Comparison of ENCODE assay signal across 18 cellular contexts in the genomic region with DNA sequence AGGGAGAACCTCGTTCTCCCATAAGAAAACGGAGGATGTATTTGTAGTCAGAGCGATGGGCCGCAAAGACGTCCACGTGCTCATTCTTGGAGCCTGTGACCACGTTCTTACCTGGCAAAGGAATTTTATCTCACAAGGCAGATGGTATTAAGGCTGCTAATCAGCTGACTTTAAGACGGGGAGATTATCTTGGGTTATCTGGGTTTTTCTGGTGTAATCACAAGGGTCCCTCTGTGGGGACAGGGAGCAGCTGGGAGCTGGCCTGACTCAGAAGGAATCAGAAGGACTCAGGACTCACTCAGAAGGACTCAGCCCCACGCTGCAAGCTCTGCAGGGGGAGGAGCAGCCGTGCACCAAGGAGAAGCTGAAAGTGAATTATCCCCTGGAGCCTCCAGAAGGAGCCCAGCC. TPM values are rescaled to one million over a fixed set of nuclear protein-coding genes. Genes with fewer than 3 reads are reported as not detected.
DNase-seq lines count a peak whose midpoint lies in the region; ATAC-seq, FAIRE-seq and TF ChIP-seq lines count a peak whose summit lies in the region.
"Had no signal": no experiment of that assay in that cellular context is flagged by ENCODE, and none has a peak within 500 bp of the region (broad histone marks: within the 10 kb centered on the region; RNA-seq: fewer than 3 reads in every experiment).

No MANE protein-coding gene starts in this region.

- H3K9me3 ChIP-seq in right atrium auricular region (peaks cover 0 to 4% of the 10 kb centered on the region in 2 donors), RWPE2 (ENCODE audit: severe bottlenecking) (no peaks in the 10 kb centered on the region), uterus (no peaks in the 10 kb centered on the region)
- H3K9me3 ChIP-seq: HAP-1 had no signal

- no peaks in the 10 kb centered on the region for H3K27me3 Mint-ChIP-seq in memory B cell
- H3K27me3 Mint-ChIP-seq: CD4-positive, alpha-beta memory T cell had no signal

- H3K4me3 ChIP-seq in right atrium auricular region (no peak overlapping the region), RWPE2 (ENCODE audit: severe bottlenecking) (no peak overlapping the region), uterus (no peak overlapping the region)
- H3K4me3 ChIP-seq: HAP-1 had no signal

- no peak for TF ChIP-seq POLR2A in uterus (IDR thresholded peaks at IDR 0.05)

- ATAC-seq in left cardiac atrium (no peak), RWPE2 (ENCODE audit: low read depth) (no peak), memory B cell (ENCODE audit: low read depth) (no peak), GM21526 (IDR thresholded peaks at IDR 0.05; ENCODE audit: low FRiP score, unreplicated experiment) (no peak)
- ATAC-seq: PC-3, SK-N-SH treated with all-trans-retinoic acid at 6 μM for 48 hours had no signal

- peak; percentile 7 for DNase-seq in left cardiac atrium
- no peak for DNase-seq in right atrium auricular region (ENCODE audit: low spot score)
- peak; percentile 35 for DNase-seq in D721Med (ENCODE audit: insufficient read length, low spot score)
- peak; percentile 23 for DNase-seq in RWPE2 (ENCODE audit: low spot score)
- DNase-seq in memory B cell (ENCODE audit: low spot score in 2 of 2) = peak in 1 of 2 donors; percentile 4
- no peak for DNase-seq in stimulated activated naive CD4-positive, alpha-beta T cell treated with Interleukin-2 at 50 U/mL for 16 hours (lab: John Stamatoyannopoulos, UW)
- no peak for DNase-seq in uterus
- DNase-seq: ACHN, DMS 273 treated with DMSO at 0.1 percent for 48 hours, NCI-H1048, NCI-H146, NCI-H2227 treated with DMSO at 0.1 percent for 48 hours, NCI-H524 treated with DMSO at 0.1 percent for 48 hours, PC-3 had no signal

- peaks cover 0 to 3% of the 10 kb centered on the region in 2 donors for H3K27me3 ChIP-seq in right atrium auricular region
- no peaks in the 10 kb centered on the region for H3K27me3 ChIP-seq in RWPE2 (ENCODE audit: insufficient read depth, poor library complexity, severe bottlenecking)
- H3K27me3 ChIP-seq in uterus = peaks cover 0 to 4% of the 10 kb centered on the region in 2 donors

- peaks cover 4% of the 10 kb centered on the region for H3K9me3 Mint-ChIP-seq in memory B cell
- H3K9me3 Mint-ChIP-seq: CD4-positive, alpha-beta memory T cell had no signal

- H3K4me1 ChIP-seq in right atrium auricular region (peaks cover 0 to 5% of the 10 kb centered on the region in 2 donors), RWPE2 (ENCODE audit: insufficient read depth, poor library complexity, severe bottlenecking) (no peaks in the 10 kb centered on the region), uterus (peaks cover 0 to 1% of the 10 kb centered on the region in 2 donors)
- H3K4me1 ChIP-seq: HAP-1 had no signal

- TF ChIP-seq CTCF in right atrium auricular region (IDR thresholded peaks at IDR 0.05) = no peak
- TF ChIP-seq CTCF in D721Med (IDR thresholded peaks at IDR 0.05; ENCODE audit: insufficient read depth, missing control alignments) = no peak
- no peak for TF ChIP-seq CTCF in RWPE2 (IDR thresholded peaks at IDR 0.05; ENCODE audit: poor library complexity, severe bottlenecking)
- no peak for TF ChIP-seq CTCF in uterus (IDR thresholded peaks at IDR 0.05)

- no peak for FAIRE-seq in D721Med (lab: Jason Lieb, UNC)

- peaks cover 12% of the 10 kb centered on the region for H3K36me3 Mint-ChIP-seq in memory B cell

- H3K27ac Mint-ChIP-seq in memory B cell = peak overlapping the region; percentile 8

- no peaks in the 10 kb centered on the region for H3K4me1 Mint-ChIP-seq in memory B cell

- H3K36me3 ChIP-seq in right atrium auricular region (no peaks in the 10 kb centered on the region), RWPE2 (ENCODE audit: low read depth) (peaks cover 8% of the 10 kb centered on the region; the same call in 1 of the 2 replicates), uterus (no peaks in the 10 kb centered on the region)
- H3K36me3 ChIP-seq: HAP-1 had no signal

- H3K4me3 Mint-ChIP-seq in memory B cell = no peak overlapping the region
- H3K4me3 Mint-ChIP-seq: CD4-positive, alpha-beta memory T cell had no signal

- intact Hi-C loops in left cardiac atrium (cut with DNase I) (no loop called here), uterus (cut with DNase I; ENCODE audit: low total_unique reads) (no loop called here)

- no peak overlapping the region for H3K27ac ChIP-seq in right atrium auricular region
- H3K27ac ChIP-seq in RWPE2 (ENCODE audit: poor library complexity, severe bottlenecking) = no peak overlapping the region
- no peak overlapping the region for H3K27ac ChIP-seq in uterus

RNA-seq across cellular contexts. Expression of a gene that starts 7.5 kb away (rescaled TPM):
- total RNA-seq in left cardiac atrium = 10 to 100 TPM; 35.4 to 36.7 TPM
- total RNA-seq in right atrium auricular region = 10 to 100 TPM; 26.6 to 33.3 TPM
- total RNA-seq in uterus = 10 to 100 TPM; 13.3 to 61.5 (median 38.4) TPM

RNA-seq across cellular contexts. Expression of a gene that starts 19.6 kb away (rescaled TPM):
- total RNA-seq in left cardiac atrium = 1 to 10 TPM in 1 of 2 donors, under 1 TPM in 1; 0.55 to 1.6 TPM
- total RNA-seq in right atrium auricular region = under 1 TPM; 0.11 to 0.75 TPM
- total RNA-seq in uterus = 1 to 10 TPM in 2 of 4 donors, under 1 TPM in 2; 0.59 to 8.2 (median 1.1) TPM

RNA-seq across cellular contexts. Expression of a gene that starts 27.8 kb away (rescaled TPM):
- total RNA-seq in left cardiac atrium (10 to 100 TPM; 21.5 to 26.5 TPM), right atrium auricular region (10 to 100 TPM; 26.8 to 32.5 TPM), uterus (10 to 100 TPM; 20.7 to 43.7 (median 22.8) TPM)

RNA-seq across cellular contexts. Expression of a gene that starts 28.2 kb away (rescaled TPM):
- total RNA-seq in left cardiac atrium = under 1 TPM; 0.52 to 0.68 TPM
- total RNA-seq in right atrium auricular region = 1 to 10 TPM in 1 of 2 donors, under 1 TPM in 1; 0.43 to 1.0 TPM
- 1 to 10 TPM in 2 of 4 donors, under 1 TPM in 1, not detected in 1; 0.46 to 5.1 (median 1.5) TPM for total RNA-seq in uterus
- total RNA-seq: CD4-positive, alpha-beta memory T cell had no signal

RNA-seq across cellular contexts. Expression of a gene that starts 53.0 kb away (rescaled TPM):
- total RNA-seq in left cardiac atrium = 1 to 10 TPM; 2.1 to 2.4 TPM
- under 1 TPM in 1 of 2 donors, not detected in 1; 0.39 TPM for total RNA-seq in right atrium auricular region
- total RNA-seq in uterus = 10 to 100 TPM in 2 of 4 donors, 1 to 10 TPM in 2; 1.8 to 39.7 (median 19.9) TPM

Comparison
In these comparisons a context has a peak if more than half of its experiments do, and no peak if none do; other contexts are left out.
1. DNase-seq: peak in left cardiac atrium (single experiment), D721Med (single experiment) and RWPE2 (single experiment); none in right atrium auricular region (single experiment), stimulated activated naive CD4-positive, alpha-beta T cell treated with Interleukin-2 at 50 U/mL for 16 hours (single experiment) and uterus (0 of 2).